Comparison of ENCODE assay signal across 8 cellular contexts in the genomic region with DNA sequence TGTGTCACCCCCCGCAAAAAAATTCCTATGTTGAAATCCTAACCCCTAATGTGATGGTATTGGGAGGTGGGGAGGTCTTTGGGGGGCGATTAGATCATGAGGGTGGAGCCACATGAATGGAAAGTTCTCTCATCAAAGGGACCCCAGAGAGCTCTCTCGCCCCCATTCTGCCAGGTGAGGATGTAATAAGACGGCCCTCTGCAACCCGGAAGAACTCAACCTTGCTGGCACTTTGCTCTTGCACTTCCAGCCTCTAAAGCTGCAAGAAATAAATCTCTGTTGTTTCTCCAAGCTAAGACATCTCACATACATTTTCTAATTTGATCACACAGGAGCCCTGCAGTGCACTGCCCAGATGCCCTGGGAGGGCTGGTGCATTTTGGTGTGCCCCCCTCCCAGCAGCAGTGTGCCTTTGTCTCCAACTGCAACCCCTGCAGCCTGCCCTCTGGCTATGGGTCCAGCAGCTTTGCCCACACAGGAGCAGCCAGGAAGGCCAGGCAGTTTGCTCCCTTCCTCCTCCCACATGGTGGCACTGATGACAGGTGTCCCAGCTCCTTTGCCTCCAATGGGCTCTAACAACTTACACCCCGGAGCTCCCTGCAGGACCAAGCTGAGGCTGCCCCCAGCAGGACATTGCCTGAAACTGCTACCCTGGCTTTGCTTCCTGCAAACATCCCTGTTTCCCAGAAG. TPM values are rescaled to one million over a fixed set of nuclear protein-coding genes. Genes with fewer than 3 reads are reported as not detected.
DNase-seq lines count a peak whose midpoint lies in the region; ATAC-seq, FAIRE-seq and TF ChIP-seq lines count a peak whose summit lies in the region.

No MANE protein-coding gene starts in this region.

- in situ Hi-C loops in HAP-1 (cut with MboI; ENCODE audit: low sequenced_read_pairs) = loop anchor here (10.0 kb wide), 1 partner anchor 316 kb away; no protein-coding TSS in a partner anchor

- no peak overlapping the region for H3K4me3 ChIP-seq in HAP-1

- no peaks in the 10 kb centered on the region for H3K27me3 ChIP-seq in HAP-1 (ENCODE audit: low read depth)

- FAIRE-seq in urothelium cell line (lab: Jason Lieb, UNC) (no peak), GM19239 (lab: Jason Lieb, UNC) (no peak)

- no peak overlapping the region for H3K27ac ChIP-seq in C4-2B

- peak overlapping the region in 3 of 5 experiments; percentile 52 to 88 (median 58) for H3K27ac Mint-ChIP-seq in brain

- TF ChIP-seq CTCF in C4-2B (conservative IDR thresholded peaks at IDR 0.05) (peak; percentile 92), brain (conservative IDR thresholded peaks at IDR 0.05) (peak; percentile 83)

- peaks cover 65% of the 10 kb centered on the region for H3K4me1 Mint-ChIP-seq in brain

- no peaks in the 10 kb centered on the region for H3K36me3 Mint-ChIP-seq in brain

- H3K9me3 ChIP-seq in HAP-1 = no peaks in the 10 kb centered on the region

- no peaks in the 10 kb centered on the region for H3K4me1 ChIP-seq in HAP-1

- peaks cover 0 to 1% (median 0%) of the 10 kb centered on the region in 5 experiments for H3K9me3 Mint-ChIP-seq in brain

- DNase-seq in HAP-1 (ENCODE audit: low spot score in 2 of 2) (peak; percentile 41 to 69), NCI-H460 (ENCODE audit: extremely low read depth, low read depth) (peak; percentile 9), kidney glomerular epithelial cell (lab: John Stamatoyannopoulos, UW) (peak; percentile 29), urothelium cell line (ENCODE audit: low spot score) (peak; percentile 26), GM19239 (ENCODE audit: insufficient read length, low spot score) (no peak)

- ATAC-seq in GM19463 (IDR thresholded peaks at IDR 0.05; ENCODE audit: unreplicated experiment) = no peak

- H3K36me3 ChIP-seq in HAP-1 (replicated peaks) = no peaks in the 10 kb centered on the region

- no peak overlapping the region for H3K4me3 Mint-ChIP-seq in brain

- H3K27me3 Mint-ChIP-seq in brain = no peaks in the 10 kb centered on the region

RNA-seq across cellular contexts. Expression of a gene that starts 59.3 kb away (rescaled TPM):
- total RNA-seq in NCI-H460 (2014; rRNA removed; shearing (Covaris generic)) = 0.06 and 0.22 TPM in 2 replicates
- polyA plus RNA-seq in NCI-H460 (2014; cell fraction: nucleus; rRNA removed) = not detected in 2 replicates
- 69.2 TPM for polyA plus RNA-seq in brain (ENCODE audit: insufficient read depth, low read depth, low replicate concordance)
